8 cellular contexts compared by ENCODE assay signal in genomic region chrX:48475295-48475694, GRCh38. TPM values are rescaled to one million over a fixed set of nuclear protein-coding genes. Genes with fewer than 3 reads are reported as not detected.
DNase-seq lines count a peak whose midpoint lies in the region; ATAC-seq, FAIRE-seq and TF ChIP-seq lines count a peak whose summit lies in the region.

No MANE protein-coding gene starts in this region.

- no peaks in the 10 kb centered on the region for H4K20me1 ChIP-seq in GM12878 (ENCODE audit: control insufficient read depth, insufficient read depth)

- no TSS peak for BruUV-seq in GM12878 (replicated peaks; lab: Mats Ljungman, UMichigan)

- H3K4me3 ChIP-seq in AG04449 (ENCODE audit: low read depth, low read length) (peak overlapping the region; percentile 76), HUES6 (ENCODE audit: low read depth, low read length) (peak overlapping the region; percentile 91), GM12878 (peak overlapping the region; percentile 60), mesodermal cell (ENCODE audit: extremely low read depth, insufficient read depth, low read length, poor library complexity, severe bottlenecking) (peak overlapping the region; percentile 66)

- no peak for TF ChIP-seq CTCF in AG04449 (IDR thresholded peaks at IDR 0.05; ENCODE audit: insufficient read depth, low read length, missing control alignments)
- no peak for TF ChIP-seq CTCF in GM12878 (IDR thresholded peaks at IDR 0.05 in 2 of 3, conservative IDR thresholded peaks at IDR 0.05 in 1 of 3; ENCODE audit: control insufficient read depth in 2 of 3, extremely low read depth in 1 of 3, insufficient read depth in 1 of 3, low read depth in 3 of 3, low read length in 3 of 3)

- H3K36me3 ChIP-seq in HUES6 (ENCODE audit: control insufficient read depth, insufficient read depth, low read length) (peaks cover 8% of the 10 kb centered on the region), GM12878 (ENCODE audit: control insufficient read depth in 2 of 2, insufficient read depth in 2 of 2, low read length in 1 of 2) (no peaks in the 10 kb centered on the region; a peak in 2 of 4 replicates), mesodermal cell (ENCODE audit: control insufficient read depth, insufficient read depth, low read length) (peaks cover 18% of the 10 kb centered on the region)

- H3K4me1 ChIP-seq in HUES6 (ENCODE audit: control insufficient read depth, insufficient read depth, low read length) (peaks cover 27% of the 10 kb centered on the region), GM12878 (ENCODE audit: control insufficient read depth, insufficient read depth, low read length) (no peaks in the 10 kb centered on the region), mesodermal cell (ENCODE audit: control insufficient read depth, insufficient read depth, low read length, poor library complexity, severe bottlenecking) (peaks cover 4% of the 10 kb centered on the region)

- POLR2A ChIA-PET in AG04449 (lab: Yijun Ruan, JAX) (interaction anchor here (1.0 kb wide), 1 partner anchor 9 kb away, joined by 3 read pairs; no protein-coding TSS in a partner anchor), GM12878 (lab: Charles Lee) (interaction anchor here (0.5 kb wide), 1 partner anchor 9 kb away, joined by 3 read pairs; no protein-coding TSS in a partner anchor)

- H3K27ac ChIP-seq in HUES6 (ENCODE audit: low read depth, low read length) (peak overlapping the region; percentile 59; the same call in 1 of the 2 replicates), GM12878 (ENCODE audit: control insufficient read depth, insufficient read depth) (peak overlapping the region; percentile 73), mesodermal cell (ENCODE audit: low read depth, low read length, severe bottlenecking) (peak overlapping the region; percentile 73)

- ATAC-seq in GM12878: peak; percentile 40
- no peak for ATAC-seq in HG02884 (IDR thresholded peaks at IDR 0.05; ENCODE audit: unreplicated experiment)

- in situ Hi-C loops in GM12878 (cut with MboI): no loop called here

- no peak for TF ChIP-seq RAD21 in GM12878 (IDR thresholded peaks at IDR 0.05; ENCODE audit: insufficient read depth, low read depth, low read length)

- H3K79me2 ChIP-seq in GM12878 (ENCODE audit: control insufficient read depth, insufficient read depth, low read length): peaks cover 27% of the 10 kb centered on the region

- H3K9ac ChIP-seq in HUES6 (ENCODE audit: low read length) (peak overlapping the region; percentile 92), GM12878 (ENCODE audit: control insufficient read depth, insufficient read depth, low read length) (peak overlapping the region; percentile 85; the same call in 1 of the 2 replicates)

- DNase-seq in AG04449 (ENCODE audit: low read depth, low spot score) (no peak), GM12878 (ENCODE audit: low read depth, low spot score) (no peak), SW 1271 (lab: John Stamatoyannopoulos, UW) (no peak), AG08396 (ENCODE audit: low spot score) (no peak), NCI-H1694 (lab: John Stamatoyannopoulos, UW) (no peak)

- FAIRE-seq in GM12878 (lab: Jason Lieb, UNC): no peak

- H3K27me3 ChIP-seq in HUES6 (ENCODE audit: control insufficient read depth, insufficient read depth, low read length) (no peaks in the 10 kb centered on the region), GM12878 (replicated peaks in 1 of 2; ENCODE audit: control insufficient read depth in 2 of 2, insufficient read depth in 2 of 2, low read length in 1 of 2) (no peaks in the 10 kb centered on the region)

- H3K9me3 ChIP-seq in HUES6 (ENCODE audit: control insufficient read depth, insufficient read depth, low read depth, low read length): peaks cover 18% of the 10 kb centered on the region; the same call in 1 of the 2 replicates
- H3K9me3 ChIP-seq in GM12878 (replicated peaks; ENCODE audit: control insufficient read depth, insufficient read depth, low read length): no peaks in the 10 kb centered on the region
- H3K9me3 ChIP-seq in mesodermal cell (ENCODE audit: control insufficient read depth, low read length): no peaks in the 10 kb centered on the region

- CTCF ChIA-PET in AG04449 (lab: Yijun Ruan, JAX) (interaction anchor here (1.0 to 2.5 kb wide), 2 partner anchors 18 to 20 kb away, joined by 3 to 16 read pairs; no protein-coding TSS in a partner anchor), GM12878 (lab: Yijun Ruan, JAX) (interaction anchor here (1.4 to 2.7 kb wide), 2 partner anchors 9 to 100 kb away, joined by 4 to 19 read pairs; partner anchors contain the start of gene RBM3)

- peak overlapping the region; percentile 82; the same call in 1 of the 2 replicates for H2AFZ ChIP-seq in GM12878 (ENCODE audit: control insufficient read depth, low read depth, low read length)

- TF ChIP-seq EP300 in GM12878 (IDR thresholded peaks at IDR 0.05; ENCODE audit: borderline replicate concordance in 1 of 2, control insufficient read depth in 1 of 2, low read depth in 2 of 2, low read length in 2 of 2): no peak

- no peak for TF ChIP-seq POLR2A in GM12878 (IDR thresholded peaks at IDR 0.05; ENCODE audit: low read depth, low read length)

- SMC1A ChIA-PET in GM12878 (lab: Charles Lee; ENCODE audit: uncharacterized antibody, unreplicated experiment): interaction anchor here (1.5 to 2.1 kb wide), 2 partner anchors 33 to 65 kb away, joined by 5 to 7 read pairs; partner anchors contain the start of genes PORCN and TBC1D25

- WGBS in GM12878 (ENCODE audit: insufficient coverage, insufficient replicate concordance, low lambda C conversion rate, missing lambda C conversion rate): 18% methylated on average over 3 of the region's 5 CpGs
- WGBS in mesodermal cell (ENCODE audit: insufficient coverage in 2 of 2), 2 experiments: no CpG with 5 or more reads among the region's 5 CpGs

- RAD21 ChIA-PET in GM12878 (lab: Charles Lee; ENCODE audit: unreplicated experiment): interaction anchor here (1.3 kb wide), 3 partner anchors 64 to 99 kb away, joined by 5 read pairs; partner anchors contain the start of genes RBM3 and TBC1D25

- peak overlapping the region; percentile 38; the same call in 1 of the 2 replicates for H3K4me2 ChIP-seq in GM12878 (ENCODE audit: control insufficient read depth, insufficient read depth)

- intact Hi-C loops in GM12878 (cut with micrococcal nuclease; ENCODE audit: unreplicated experiment): loop anchor here (2.0 to 10.0 kb wide), 2 partner anchors 100 to 420 kb away; partner anchors contain the start of genes PQBP1, RBM3 and TIMM17B

RNA-seq across cellular contexts. Expression of gene FTSJ1, which starts 0.7 kb away (rescaled TPM):
- total RNA-seq in GM12878 (2013; cell fraction: nucleolus; rRNA removed): 20.9 and 25.4 TPM in 2 replicates
- total RNA-seq in GM12878 (2014; rRNA removed) (86.0 and 87.8 TPM in 2 replicates), GM12878 (2014; rRNA removed; fragmentation: Illumina TruSeq; extraction: Trizol) (46.9 and 58.3 TPM in 2 replicates), GM12878 (2021) (57.4 and 60.7 TPM in 2 replicates)
- 30.9 TPM for polyA plus RNA-seq in GM12878 (2011; ENCODE audit: low read depth)
- polyA plus RNA-seq in GM12878 (2011; rRNA removed) (25.2 and 31.0 TPM in 2 replicates), GM12878 (2014; fragmentation: Illumina TruSeq; extraction: Trizol) (32.6 and 46.5 TPM in 2 replicates), GM12878 (2014; fragmentation: Nextera tagmentation; extraction: Ambion mirVana) (10 to 100 TPM in 1 of 2 experiments, 1 to 10 TPM in 1; 8.8 to 18.2 TPM), GM12878 (2014; rRNA removed) (67.8 and 68.8 TPM in 2 replicates), GM12878 (2016; fragmentation: Nextera tagmentation; extraction: Ambion mirVana) (10 to 100 TPM; 74.9 to 86.9 TPM)
- 46.7 and 55.0 TPM in 2 replicates for polyA plus RNA-seq in GM12878 (2011; cell fraction: cytosol; rRNA removed)
- polyA plus RNA-seq in GM12878 (2011; cell fraction: nucleus; rRNA removed): 69.8 and 78.7 TPM in 2 replicates
- 41.7 and 42.2 TPM in 2 replicates for polyA plus RNA-seq in GM12878 (2012)
- 20.2 and 35.4 TPM in 2 replicates for polyA minus RNA-seq in GM12878 (2011; rRNA and poly(A)+ RNA removed)
- 13.9 and 16.3 TPM in 2 replicates for polyA minus RNA-seq in GM12878 (2011; cell fraction: cytosol; rRNA and poly(A)+ RNA removed)
- polyA minus RNA-seq in GM12878 (2011; cell fraction: nucleus; rRNA and poly(A)+ RNA removed): 13.5 and 19.6 TPM in 2 replicates
- 53.2 TPM for polyA plus RNA-seq in mesodermal cell (2013, experiment 1 of 2)
- 47.2 TPM for polyA plus RNA-seq in mesodermal cell (2013, experiment 2 of 2)

RNA-seq across cellular contexts. Expression of gene SLC38A5, which starts 5.2 kb away (rescaled TPM):
- total RNA-seq in GM12878 (2013; cell fraction: nucleolus; rRNA removed): 48.5 and 53.5 TPM in 2 replicates
- total RNA-seq in GM12878 (2014; rRNA removed): 81.3 and 96.2 TPM in 2 replicates
- total RNA-seq in GM12878 (2014; rRNA removed; fragmentation: Illumina TruSeq; extraction: Trizol): 51.5 and 53.6 TPM in 2 replicates
- total RNA-seq in GM12878 (2021): 95.6 and 102 TPM in 2 replicates
- 49.7 TPM for polyA plus RNA-seq in GM12878 (2011; ENCODE audit: low read depth)
- 30.5 and 59.9 TPM in 2 replicates for polyA plus RNA-seq in GM12878 (2011; rRNA removed)
- 124 and 168 TPM in 2 replicates for polyA plus RNA-seq in GM12878 (2011; cell fraction: cytosol; rRNA removed)
- 173 and 209 TPM in 2 replicates for polyA plus RNA-seq in GM12878 (2011; cell fraction: nucleus; rRNA removed)
- polyA plus RNA-seq in GM12878 (2012): 50.5 and 68.3 TPM in 2 replicates
- 42.5 and 65.0 TPM in 2 replicates for polyA plus RNA-seq in GM12878 (2014; fragmentation: Illumina TruSeq; extraction: Trizol)
- polyA plus RNA-seq in GM12878 (2014; fragmentation: Nextera tagmentation; extraction: Ambion mirVana): 1 to 10 TPM; 4.2 to 9.0 TPM
- 108 and 142 TPM in 2 replicates for polyA plus RNA-seq in GM12878 (2014; rRNA removed)
- 10 to 100 TPM; 76.2 to 81.3 TPM for polyA plus RNA-seq in GM12878 (2016; fragmentation: Nextera tagmentation; extraction: Ambion mirVana)
- polyA minus RNA-seq in GM12878 (2011; rRNA and poly(A)+ RNA removed): 101 and 115 TPM in 2 replicates
- 46.5 and 48.4 TPM in 2 replicates for polyA minus RNA-seq in GM12878 (2011; cell fraction: cytosol; rRNA and poly(A)+ RNA removed)
- 21.0 and 31.1 TPM in 2 replicates for polyA minus RNA-seq in GM12878 (2011; cell fraction: nucleus; rRNA and poly(A)+ RNA removed)
- polyA plus RNA-seq in mesodermal cell (2013, experiment 1 of 2): 7.7 TPM
- 3.4 TPM for polyA plus RNA-seq in mesodermal cell (2013, experiment 2 of 2)

RNA-seq across cellular contexts. Expression of gene PORCN, which starts 33.5 kb away (rescaled TPM):
- 17.6 and 19.7 TPM in 2 replicates for total RNA-seq in GM12878 (2013; cell fraction: nucleolus; rRNA removed)
- total RNA-seq in GM12878 (2014; rRNA removed) (15.2 and 16.6 TPM in 2 replicates), GM12878 (2014; rRNA removed; fragmentation: Illumina TruSeq; extraction: Trizol) (5.7 and 7.9 TPM in 2 replicates), GM12878 (2021) (14.0 and 18.0 TPM in 2 replicates)
- polyA plus RNA-seq in GM12878 (2011; ENCODE audit: low read depth): 4.8 TPM
- polyA plus RNA-seq in GM12878 (2011; rRNA removed) (5.6 and 12.9 TPM in 2 replicates), GM12878 (2014; fragmentation: Illumina TruSeq; extraction: Trizol) (8.3 and 12.5 TPM in 2 replicates), GM12878 (2014; fragmentation: Nextera tagmentation; extraction: Ambion mirVana) (1 to 10 TPM in 1 of 2 experiments, under 1 TPM in 1; 0.27 to 1.4 TPM), GM12878 (2014; rRNA removed) (17.9 and 19.5 TPM in 2 replicates), GM12878 (2016; fragmentation: Nextera tagmentation; extraction: Ambion mirVana) (10 to 100 TPM; 18.2 to 21.0 TPM)
- 24.2 and 24.8 TPM in 2 replicates for polyA plus RNA-seq in GM12878 (2011; cell fraction: cytosol; rRNA removed)
- polyA plus RNA-seq in GM12878 (2011; cell fraction: nucleus; rRNA removed): 53.9 and 63.7 TPM in 2 replicates
- 11.5 and 11.7 TPM in 2 replicates for polyA plus RNA-seq in GM12878 (2012)
- polyA minus RNA-seq in GM12878 (2011; rRNA and poly(A)+ RNA removed): 14.8 and 21.4 TPM in 2 replicates
- 3.5 and 7.5 TPM in 2 replicates for polyA minus RNA-seq in GM12878 (2011; cell fraction: cytosol; rRNA and poly(A)+ RNA removed)
- 13.5 and 19.2 TPM in 2 replicates for polyA minus RNA-seq in GM12878 (2011; cell fraction: nucleus; rRNA and poly(A)+ RNA removed)
- 24.8 TPM for polyA plus RNA-seq in mesodermal cell (2013, experiment 1 of 2)
- 18.2 TPM for polyA plus RNA-seq in mesodermal cell (2013, experiment 2 of 2)

RNA-seq across cellular contexts. Expression of gene EBP, which starts 46.3 kb away (rescaled TPM):
- total RNA-seq in GM12878 (2013; cell fraction: nucleolus; rRNA removed): 38.1 and 42.3 TPM in 2 replicates
- 159 and 169 TPM in 2 replicates for total RNA-seq in GM12878 (2014; rRNA removed)
- total RNA-seq in GM12878 (2014; rRNA removed; fragmentation: Illumina TruSeq; extraction: Trizol): 169 and 174 TPM in 2 replicates
- total RNA-seq in GM12878 (2021): 154 and 170 TPM in 2 replicates
- 95.3 TPM for polyA plus RNA-seq in GM12878 (2011; ENCODE audit: low read depth)
- 69.5 and 125 TPM in 2 replicates for polyA plus RNA-seq in GM12878 (2011; rRNA removed)
- 248 and 252 TPM in 2 replicates for polyA plus RNA-seq in GM12878 (2011; cell fraction: cytosol; rRNA removed)
- polyA plus RNA-seq in GM12878 (2011; cell fraction: nucleus; rRNA removed): 145 and 191 TPM in 2 replicates
- polyA plus RNA-seq in GM12878 (2012): 113 and 128 TPM in 2 replicates
- 126 and 163 TPM in 2 replicates for polyA plus RNA-seq in GM12878 (2014; fragmentation: Illumina TruSeq; extraction: Trizol)
- 100 to 1,000 TPM; 364 to 628 TPM for polyA plus RNA-seq in GM12878 (2014; fragmentation: Nextera tagmentation; extraction: Ambion mirVana)
- 183 and 185 TPM in 2 replicates for polyA plus RNA-seq in GM12878 (2014; rRNA removed)
- polyA plus RNA-seq in GM12878 (2016; fragmentation: Nextera tagmentation; extraction: Ambion mirVana): 100 to 1,000 TPM; 242 to 263 TPM
- polyA minus RNA-seq in GM12878 (2011; rRNA and poly(A)+ RNA removed): 180 and 246 TPM in 2 replicates
- 67.8 and 83.2 TPM in 2 replicates for polyA minus RNA-seq in GM12878 (2011; cell fraction: cytosol; rRNA and poly(A)+ RNA removed)
- 26.2 and 38.9 TPM in 2 replicates for polyA minus RNA-seq in GM12878 (2011; cell fraction: nucleus; rRNA and poly(A)+ RNA removed)
- 157 TPM for polyA plus RNA-seq in mesodermal cell (2013, experiment 1 of 2)
- 126 TPM for polyA plus RNA-seq in mesodermal cell (2013, experiment 2 of 2)
